Comparison of ENCODE assay signal across 13 cellular contexts in genomic region chr10:34194259-34194658, GRCh38.
A peak's percentile ranks its signal among the peaks of the same experiment; 100 is the strongest.
DNase-seq lines count a peak whose midpoint lies in the region; ATAC-seq, FAIRE-seq and TF ChIP-seq lines count a peak whose summit lies in the region.
"Had no signal": no experiment of that assay in that cellular context is flagged by ENCODE, and none has a peak within 500 bp of the region (broad histone marks: within the 10 kb centered on the region; RNA-seq: fewer than 3 reads in every experiment).

No MANE protein-coding gene starts in this region.

- H3K9me3 ChIP-seq in astrocyte (ENCODE audit: insufficient read depth, low read depth, low read length) (no peaks in the 10 kb centered on the region), esophagus muscularis mucosa (no peaks in the 10 kb centered on the region)
- H3K9me3 ChIP-seq: body of pancreas, tibial nerve had no signal

- DNase-seq in NCI-H2171 treated with DMSO at 0.1 percent for 48 hours (lab: John Stamatoyannopoulos, UW) (peak; percentile 53), NCI-H2171 (lab: John Stamatoyannopoulos, UW) (no peak), astrocyte (ENCODE audit: low read depth) (peak; percentile 71), iris pigment epithelial cell (ENCODE audit: low read depth) (peak; percentile 78), smooth muscle cell of the brain vasculature (ENCODE audit: low read depth, low spot score) (peak; percentile 60), esophagus muscularis mucosa (ENCODE audit: extremely low spot score) (no peak), HuH-7.5 (ENCODE audit: low spot score) (no peak)
- DNase-seq: activated CD4-positive, alpha-beta T cell treated with anti-CD3 and anti-CD28 coated beads, Interleukin-2, amount 10 ng/mL, durations not matched to agents 7 days and 5 days; NCI-H774 had no signal

- H3K4me1 ChIP-seq in astrocyte (ENCODE audit: insufficient read depth, low read length) (no peaks in the 10 kb centered on the region), esophagus muscularis mucosa (peaks cover 0 to 9% (median 8%) of the 10 kb centered on the region in 4 donors)
- H3K4me1 ChIP-seq: body of pancreas had no signal

- H3K9ac ChIP-seq in astrocyte (ENCODE audit: low read length), result no peak overlapping the region

- ATAC-seq in GM21619 (IDR thresholded peaks at IDR 0.05; ENCODE audit: unreplicated experiment), result no peak
- ATAC-seq: body of pancreas had no signal

- H2AFZ ChIP-seq in astrocyte (ENCODE audit: low read depth, low read length), result no peak overlapping the region

- peaks cover 2% of the 10 kb centered on the region for H3K36me3 Mint-ChIP-seq in astrocyte (ENCODE audit: low read depth, unreplicated experiment)

- H3K4me3 Mint-ChIP-seq in astrocyte (ENCODE audit: unreplicated experiment), result no peak overlapping the region
- H3K4me3 Mint-ChIP-seq: activated CD4-positive, alpha-beta T cell treated with anti-CD3 and anti-CD28 coated beads, Interleukin-2, amount 10 ng/mL, durations not matched to agents 7 days and 5 days had no signal

- intact Hi-C loops in esophagus muscularis mucosa (cut with DNase I), result no loop called here

- TF ChIP-seq POLR2A in esophagus muscularis mucosa (IDR thresholded peaks at IDR 0.05; ENCODE audit: low read depth), result no peak

- TF ChIP-seq CTCF in astrocyte (IDR thresholded peaks at IDR 0.05; ENCODE audit: insufficient read depth, low read depth, low read length), result no peak
- no peak for TF ChIP-seq CTCF in esophagus muscularis mucosa (IDR thresholded peaks at IDR 0.05)

- no peak overlapping the region for H3K27ac Mint-ChIP-seq in astrocyte (ENCODE audit: unreplicated experiment)
- H3K27ac Mint-ChIP-seq: activated CD4-positive, alpha-beta T cell treated with anti-CD3 and anti-CD28 coated beads, Interleukin-2, amount 10 ng/mL, durations not matched to agents 7 days and 5 days had no signal

- no peaks in the 10 kb centered on the region for H4K20me1 ChIP-seq in astrocyte (ENCODE audit: insufficient read depth, low read length)

- H3K27me3 ChIP-seq in astrocyte (ENCODE audit: insufficient read depth, low read length) (no peaks in the 10 kb centered on the region), esophagus muscularis mucosa (no peaks in the 10 kb centered on the region)
- H3K27me3 ChIP-seq: body of pancreas, tibial nerve had no signal

- WGBS in esophagus muscularis mucosa, result 61% methylated on average over 6 of the region's 6 CpGs

- no peak for TF ChIP-seq EP300 in esophagus muscularis mucosa (IDR thresholded peaks at IDR 0.05)

- no peaks in the 10 kb centered on the region for H3K27me3 Mint-ChIP-seq in astrocyte (ENCODE audit: low read depth, unreplicated experiment)
- H3K27me3 Mint-ChIP-seq: activated CD4-positive, alpha-beta T cell treated with anti-CD3 and anti-CD28 coated beads, Interleukin-2, amount 10 ng/mL, durations not matched to agents 7 days and 5 days had no signal

- no peak overlapping the region for H3K4me2 ChIP-seq in astrocyte (ENCODE audit: low read length)

- no peak overlapping the region for H3K4me3 ChIP-seq in astrocyte (ENCODE audit: insufficient read depth, low read depth, low read length)
- H3K4me3 ChIP-seq in esophagus muscularis mucosa, result no peak overlapping the region
- H3K4me3 ChIP-seq: body of pancreas, tibial nerve had no signal

- H3K27ac ChIP-seq in astrocyte (ENCODE audit: low read depth, low read length), result no peak overlapping the region
- no peak overlapping the region for H3K27ac ChIP-seq in esophagus muscularis mucosa (replicated peaks in 1 of 4)
- H3K27ac ChIP-seq: body of pancreas, RWPE1 had no signal

- no peaks in the 10 kb centered on the region for H3K9me3 Mint-ChIP-seq in astrocyte (ENCODE audit: unreplicated experiment)
- H3K9me3 Mint-ChIP-seq: activated CD4-positive, alpha-beta T cell treated with anti-CD3 and anti-CD28 coated beads, Interleukin-2, amount 10 ng/mL, durations not matched to agents 7 days and 5 days had no signal

- peak; percentile 68 for FAIRE-seq in astrocyte (lab: Jason Lieb, UNC)

- H3K4me1 Mint-ChIP-seq in astrocyte (ENCODE audit: low read depth, unreplicated experiment), result peaks cover 11% of the 10 kb centered on the region
- H3K4me1 Mint-ChIP-seq: activated CD4-positive, alpha-beta T cell treated with anti-CD3 and anti-CD28 coated beads, Interleukin-2, amount 10 ng/mL, durations not matched to agents 7 days and 5 days had no signal

- no peaks in the 10 kb centered on the region for H3K79me2 ChIP-seq in astrocyte (ENCODE audit: insufficient read depth, low read length)

- H3K36me3 ChIP-seq in astrocyte (ENCODE audit: insufficient read depth, low read length) (no peaks in the 10 kb centered on the region), esophagus muscularis mucosa (peaks cover 0 to 3% (median 0%) of the 10 kb centered on the region in 4 donors)
- H3K36me3 ChIP-seq: tibial nerve had no signal

Comparison
In these comparisons a context has a peak if more than half of its experiments do, and no peak if none do; other contexts are left out.
1. DNase-seq: peak in NCI-H2171 treated with DMSO at 0.1 percent for 48 hours (single experiment), astrocyte (single experiment), iris pigment epithelial cell (single experiment) and smooth muscle cell of the brain vasculature (single experiment); none in NCI-H2171 (single experiment), esophagus muscularis mucosa (single experiment) and HuH-7.5 (single experiment).